In genomic region chr12:71686658-71687025, GRCh38 we compare ENCODE assay signal across 8 cellular contexts. TPM values are rescaled to one million over a fixed set of nuclear protein-coding genes. Genes with fewer than 3 reads are reported as not detected.
DNase-seq lines count a peak whose midpoint lies in the region; ATAC-seq and TF ChIP-seq lines count a peak whose summit lies in the region.

No MANE protein-coding gene starts in this region.

- H3K27ac ChIP-seq in left ventricle myocardium inferior (replicated peaks) (peak overlapping the region; percentile 96), layer of hippocampus (ENCODE audit: low read depth, low read length) (peak overlapping the region; percentile 96), tibial nerve (peak overlapping the region; percentile 74 to 88 (median 84))

- H3K4me3 Mint-ChIP-seq in activated naive CD8-positive, alpha-beta T cell: peak overlapping the region; percentile 98

- no peak for TF ChIP-seq POLR2A in tibial nerve (IDR thresholded peaks at IDR 0.05)

- H3K9me3 ChIP-seq in left ventricle myocardium inferior (replicated peaks) (no peaks in the 10 kb centered on the region), tibial nerve (no peaks in the 10 kb centered on the region)

- intact Hi-C loops in left ventricle myocardium inferior (cut with micrococcal nuclease): no loop called here
- intact Hi-C loops in left ventricle myocardium superior (cut with micrococcal nuclease): no loop called here

- no peaks in the 10 kb centered on the region for H3K36me3 Mint-ChIP-seq in activated naive CD8-positive, alpha-beta T cell

- H3K27ac Mint-ChIP-seq in activated naive CD8-positive, alpha-beta T cell: peak overlapping the region; percentile 98

- H3K27me3 ChIP-seq in left ventricle myocardium inferior (ENCODE audit: low read depth) (no peaks in the 10 kb centered on the region), layer of hippocampus (ENCODE audit: control insufficient read depth, insufficient read depth, low read length) (no peaks in the 10 kb centered on the region), tibial nerve (no peaks in the 10 kb centered on the region)

- TF ChIP-seq CTCF in left ventricle myocardium inferior (IDR thresholded peaks at IDR 0.05; ENCODE audit: borderline replicate concordance) (no peak), tibial nerve (IDR thresholded peaks at IDR 0.05) (no peak)

- H3K4me1 Mint-ChIP-seq in activated naive CD8-positive, alpha-beta T cell (ENCODE audit: low read depth): peaks cover 41% of the 10 kb centered on the region

- TF ChIP-seq EP300 in tibial nerve (IDR thresholded peaks at IDR 0.05): no peak

- ATAC-seq in left ventricle myocardium superior (no peak), GM19035 (IDR thresholded peaks at IDR 0.05; ENCODE audit: unreplicated experiment) (no peak)

- WGBS in tibial nerve, 2 donors: 15 to 16% methylated on average over 3 of the region's 3 CpGs

- H3K9me3 Mint-ChIP-seq in activated naive CD8-positive, alpha-beta T cell (ENCODE audit: low read depth): no peaks in the 10 kb centered on the region

- H3K4me3 ChIP-seq in left ventricle myocardium inferior: peak overlapping the region; percentile 78
- peak overlapping the region; percentile 51 to 97 (median 72) for H3K4me3 ChIP-seq in tibial nerve

- no peaks in the 10 kb centered on the region for H3K36me3 ChIP-seq in left ventricle myocardium inferior
- no peaks in the 10 kb centered on the region for H3K36me3 ChIP-seq in tibial nerve

- DNase-seq in left ventricle myocardium inferior: no peak
- no peak for DNase-seq in left ventricle myocardium superior
- no peak for DNase-seq in tibial nerve (ENCODE audit: low spot score in 2 of 2)
- DNase-seq in EL: no peak
- no peak for DNase-seq in DMS79 (lab: John Stamatoyannopoulos, UW)

- no peaks in the 10 kb centered on the region for H3K27me3 Mint-ChIP-seq in activated naive CD8-positive, alpha-beta T cell

- H3K4me1 ChIP-seq in left ventricle myocardium inferior (peaks cover 64% of the 10 kb centered on the region), tibial nerve (peaks cover 0 to 43% (median 17%) of the 10 kb centered on the region in 4 donors)

RNA-seq across cellular contexts. Expression of gene TMEM19, which starts 0.8 kb away (rescaled TPM):
- total RNA-seq in left ventricle myocardium inferior (25.1 TPM), left ventricle myocardium superior (30.9 TPM), tibial nerve (10 to 100 TPM in 3 of 4 donors, 1 to 10 TPM in 1; 9.3 to 17.6 (median 16.0) TPM)

RNA-seq across cellular contexts. Expression of gene THAP2, which starts 22.5 kb away (rescaled TPM):
- 6.6 TPM for total RNA-seq in left ventricle myocardium inferior
- 10.7 TPM for total RNA-seq in left ventricle myocardium superior
- 1 to 10 TPM; 2.1 to 5.0 (median 2.3) TPM for total RNA-seq in tibial nerve

RNA-seq across cellular contexts. Expression of gene ZFC3H1, which starts 23.0 kb away (rescaled TPM):
- total RNA-seq in left ventricle myocardium inferior (18.3 TPM), left ventricle myocardium superior (15.3 TPM), tibial nerve (10 to 100 TPM; 47.1 to 95.3 (median 79.8) TPM)
